2 cellular contexts compared by ENCODE assay signal in genomic region chr13:99565478-99566124, GRCh38.
TF ChIP-seq lines count a peak whose summit lies in the region.

No MANE protein-coding gene starts in this region.

TF ChIP-seq in GM23338, 12 proteins besides CTCF, POLR2A, EP300 and RAD21:
- 0 out of 2 replicates have a peak, but pooled peaks have one; percentile 7 for TF ChIP-seq ZNF462 (CRISPR knock-in tag; IDR thresholded peaks at IDR 0.05)
- no peak for TF ChIP-seq EZH2phosphoT487 (IDR thresholded peaks at IDR 0.05; ENCODE audit: unreplicated experiment)
- TF ChIP-seq, protein P1, sequence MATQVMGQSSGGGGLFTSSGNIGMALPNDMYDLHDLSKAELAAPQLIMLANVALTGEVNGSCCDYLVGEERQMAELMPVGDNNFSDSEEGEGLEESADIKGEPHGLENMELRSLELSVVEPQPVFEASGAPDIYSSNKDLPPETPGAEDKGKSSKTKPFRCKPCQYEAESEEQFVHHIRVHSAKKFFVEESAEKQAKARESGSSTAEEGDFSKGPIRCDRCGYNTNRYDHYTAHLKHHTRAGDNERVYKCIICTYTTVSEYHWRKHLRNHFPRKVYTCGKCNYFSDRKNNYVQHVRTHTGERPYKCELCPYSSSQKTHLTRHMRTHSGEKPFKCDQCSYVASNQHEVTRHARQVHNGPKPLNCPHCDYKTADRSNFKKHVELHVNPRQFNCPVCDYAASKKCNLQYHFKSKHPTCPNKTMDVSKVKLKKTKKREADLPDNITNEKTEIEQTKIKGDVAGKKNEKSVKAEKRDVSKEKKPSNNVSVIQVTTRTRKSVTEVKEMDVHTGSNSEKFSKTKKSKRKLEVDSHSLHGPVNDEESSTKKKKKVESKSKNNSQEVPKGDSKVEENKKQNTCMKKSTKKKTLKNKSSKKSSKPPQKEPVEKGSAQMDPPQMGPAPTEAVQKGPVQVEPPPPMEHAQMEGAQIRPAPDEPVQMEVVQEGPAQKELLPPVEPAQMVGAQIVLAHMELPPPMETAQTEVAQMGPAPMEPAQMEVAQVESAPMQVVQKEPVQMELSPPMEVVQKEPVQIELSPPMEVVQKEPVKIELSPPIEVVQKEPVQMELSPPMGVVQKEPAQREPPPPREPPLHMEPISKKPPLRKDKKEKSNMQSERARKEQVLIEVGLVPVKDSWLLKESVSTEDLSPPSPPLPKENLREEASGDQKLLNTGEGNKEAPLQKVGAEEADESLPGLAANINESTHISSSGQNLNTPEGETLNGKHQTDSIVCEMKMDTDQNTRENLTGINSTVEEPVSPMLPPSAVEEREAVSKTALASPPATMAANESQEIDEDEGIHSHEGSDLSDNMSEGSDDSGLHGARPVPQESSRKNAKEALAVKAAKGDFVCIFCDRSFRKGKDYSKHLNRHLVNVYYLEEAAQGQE (IDR thresholded peaks at IDR 0.05; ENCODE audit: unreplicated experiment), result no peak
- TF ChIP-seq NANOG (IDR thresholded peaks at IDR 0.05; ENCODE audit: borderline replicate concordance), result no peak
- TF ChIP-seq ZNF114 (CRISPR knock-in tag; IDR thresholded peaks at IDR 0.05), result no peak

TF ChIP-seq in K562, 482 proteins besides CTCF, POLR2A, EP300 and RAD21:
- TF ChIP-seq CBX2 (IDR thresholded peaks at IDR 0.05; ENCODE audit: insufficient read depth, low read length, poor library complexity, severe bottlenecking) (no peak), ZNF354B (CRISPR knock-in tag; IDR thresholded peaks at IDR 0.05) (no peak), POLR2G (IDR thresholded peaks at IDR 0.05; ENCODE audit: low read depth, low read length) (peak; percentile 42), ZNF75A (CRISPR knock-in tag; IDR thresholded peaks at IDR 0.05) (no peak)
